In the genomic region with DNA sequence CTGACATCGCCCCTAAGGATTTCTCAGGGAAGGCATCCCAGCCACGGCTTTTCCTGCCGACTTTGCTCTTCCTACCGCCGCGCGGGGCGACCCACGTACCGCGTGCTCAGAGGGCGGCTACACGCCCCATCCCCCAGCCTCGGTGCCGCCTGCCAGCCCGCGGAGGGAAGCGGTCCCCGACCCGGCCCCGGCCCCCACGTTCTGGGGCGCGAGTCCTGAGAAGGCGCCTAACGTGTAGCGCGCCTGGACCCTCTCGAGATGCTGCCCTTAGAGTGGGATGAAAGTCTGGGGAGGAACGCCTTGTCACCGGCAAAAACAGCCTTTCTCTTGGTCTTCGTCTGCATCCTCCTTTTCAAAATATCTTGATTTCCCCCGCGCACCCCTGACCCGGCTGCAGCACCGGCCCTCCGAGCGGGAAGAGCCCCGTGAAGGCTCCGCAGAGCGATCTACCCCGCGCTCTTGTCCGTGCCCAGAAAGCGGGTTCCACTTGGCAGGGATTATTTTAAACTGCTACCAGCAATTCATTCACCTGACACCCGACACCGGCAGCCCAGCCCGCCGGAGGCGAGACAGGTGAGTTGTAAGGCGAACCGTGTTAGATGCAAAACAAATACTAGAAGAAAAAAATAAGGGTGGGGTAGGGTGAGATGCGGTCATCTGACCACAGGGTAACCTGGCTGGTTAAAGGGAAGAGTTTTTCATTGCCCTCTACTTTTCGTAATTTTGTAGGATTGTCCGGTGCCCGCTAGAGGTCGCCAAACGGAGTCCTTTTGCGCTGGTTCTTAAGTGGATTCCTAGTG, we compare ENCODE assay signal across 8 cellular contexts. TPM values are rescaled to one million over a fixed set of nuclear protein-coding genes. Genes with fewer than 3 reads are reported as not detected.
DNase-seq lines count a peak whose midpoint lies in the region; ATAC-seq and TF ChIP-seq lines count a peak whose summit lies in the region.

No MANE protein-coding gene starts in this region.

- peaks cover 9% of the 10 kb centered on the region for H3K27me3 ChIP-seq in DOHH2 (ENCODE audit: control insufficient read depth, low read length)
- peaks cover 54% of the 10 kb centered on the region for H3K27me3 ChIP-seq in gastroesophageal sphincter

- TF ChIP-seq POLR2A in gastroesophageal sphincter (IDR thresholded peaks at IDR 0.05) = no peak

- ATAC-seq in gastroesophageal sphincter = peak; percentile 48

- H3K4me3 ChIP-seq in DOHH2 (ENCODE audit: low read length) = peak overlapping the region; percentile 77
- H3K4me3 ChIP-seq in gastroesophageal sphincter = peak overlapping the region; percentile 44 to 67

- no peaks in the 10 kb centered on the region for H3K79me2 ChIP-seq in DOHH2 (ENCODE audit: control insufficient read depth, low read length)

- H3F3A ChIP-seq in DOHH2 (ENCODE audit: control insufficient read depth, insufficient read depth) = 0 out of 2 replicates have a peak, but pooled peaks cover 3% of the 10 kb centered on the region

- WGBS in gastroesophageal sphincter (ENCODE audit: low coverage in 1 of 2), 2 donors = 0 to 1% methylated on average over 6 to 16 of the region's 59 CpGs

- H3K4me2 ChIP-seq in DOHH2 (ENCODE audit: low read length) = peak overlapping the region; percentile 93

- H3K36me3 ChIP-seq in DOHH2 (ENCODE audit: control insufficient read depth, low read length) = no peaks in the 10 kb centered on the region
- H3K36me3 ChIP-seq in gastroesophageal sphincter = no peaks in the 10 kb centered on the region

- H3K9me3 ChIP-seq in DOHH2 (ENCODE audit: control insufficient read depth, insufficient read depth, low read length) = no peaks in the 10 kb centered on the region
- no peaks in the 10 kb centered on the region for H3K9me3 ChIP-seq in gastroesophageal sphincter

- no peak for TF ChIP-seq EP300 in gastroesophageal sphincter (IDR thresholded peaks at IDR 0.05)

- H4K20me1 ChIP-seq in DOHH2 (ENCODE audit: control insufficient read depth, insufficient read depth, low read depth, low read length) = no peaks in the 10 kb centered on the region

- no peaks in the 10 kb centered on the region for H3K9me2 ChIP-seq in DOHH2 (replicated peaks; ENCODE audit: control insufficient read depth, low read length)

- H3K27ac ChIP-seq in DOHH2 (ENCODE audit: low read depth, low read length) = no peak overlapping the region
- H3K27ac ChIP-seq in gastroesophageal sphincter = peak overlapping the region in 2 of 4 donors; percentile 15 to 30

- DNase-seq in H4 (ENCODE audit: low spot score) = peak; percentile 64
- peak; percentile 75 for DNase-seq in M059J (ENCODE audit: low read depth)
- DNase-seq in SHP77 (lab: John Stamatoyannopoulos, UW) = peak; percentile 64 to 74
- peak; percentile 60 for DNase-seq in activated gamma-delta T cell treated with anti-CD3 and anti-CD28 coated beads, Interleukin-2, amount 50 U/mL, for 16 hours (ENCODE audit: low read depth)
- peak; percentile 70 for DNase-seq in occipital lobe (lab: John Stamatoyannopoulos, UW)
- DNase-seq in superior temporal gyrus (ENCODE audit: extremely low spot score) = peak; percentile 88

- H3K4me1 ChIP-seq in DOHH2 (ENCODE audit: control insufficient read depth, low read length) (peaks cover 10% of the 10 kb centered on the region), gastroesophageal sphincter (peaks cover 0 to 25% (median 0%) of the 10 kb centered on the region in 3 donors)

- TF ChIP-seq CTCF in DOHH2 (IDR thresholded peaks at IDR 0.05; ENCODE audit: low read depth, low read length, poor library complexity, severe bottlenecking) (peak; percentile 85), gastroesophageal sphincter (IDR thresholded peaks at IDR 0.05) (peak; percentile 65 to 90 (median 78))

RNA-seq across cellular contexts. Expression of a gene that starts 0.9 kb away (rescaled TPM):
- 0.12 and 0.27 TPM in 2 replicates for total RNA-seq in H4 (2014; rRNA removed; shearing (Covaris generic))
- 0.02 and 0.52 TPM in 2 replicates for total RNA-seq in M059J (2014; rRNA removed; shearing (Covaris generic))
- total RNA-seq in gastroesophageal sphincter = under 1 TPM in 1 of 4 donors, not detected in 3; 0.27 TPM
- total RNA-seq in occipital lobe = 0.16 TPM
